Comparison of ENCODE assay signal across 1 cellular context in genomic region chr17:78802008-78802407, GRCh38.
A peak's percentile ranks its signal among the peaks of the same experiment; 100 is the strongest.
TF ChIP-seq lines count a peak whose summit lies in the region.

No MANE protein-coding gene starts in this region.

TF ChIP-seq in K562, 482 proteins besides CTCF, POLR2A, EP300 and RAD21:
- TF ChIP-seq E2F3 (CRISPR knock-in tag; IDR thresholded peaks at IDR 0.05) = no peak
- TF ChIP-seq POLR2G (IDR thresholded peaks at IDR 0.05; ENCODE audit: low read depth, low read length) = 0 out of 2 replicates have a peak, but pooled peaks have one; percentile 12
